Comparison of ENCODE assay signal across 20 cellular contexts in genomic region chr2:88003074-88003755, GRCh38. TPM values are rescaled to one million over a fixed set of nuclear protein-coding genes. Genes with fewer than 3 reads are reported as not detected.
DNase-seq lines count a peak whose midpoint lies in the region; ATAC-seq and TF ChIP-seq lines count a peak whose summit lies in the region.
"Had no signal": no experiment of that assay in that cellular context is flagged by ENCODE, and none has a peak within 500 bp of the region (broad histone marks: within the 10 kb centered on the region; RNA-seq: fewer than 3 reads in every experiment).

No MANE protein-coding gene starts in this region.

- H3K4ac ChIP-seq in mesendoderm (ENCODE audit: low read depth, low read length): no peak overlapping the region

- H3K9ac ChIP-seq in endodermal cell (ENCODE audit: extremely low read depth, low read length, poor library complexity, severe bottlenecking) (no peak overlapping the region), mesendoderm (ENCODE audit: low read length) (peak overlapping the region; percentile 69)

- no peaks in the 10 kb centered on the region for H3K79me2 ChIP-seq in mesendoderm (ENCODE audit: control insufficient read depth, insufficient read depth, low read length)

- POLR2A ChIA-PET in activated CD8-positive, alpha-beta T cell treated with anti-CD3 and anti-CD28 coated beads for 36 hours (lab: Charles Lee): no interaction called here

- H2BK15ac ChIP-seq in mesendoderm (replicated peaks; ENCODE audit: low read depth): no peak overlapping the region

- H3K27me3 Mint-ChIP-seq in endodermal cell (ENCODE audit: insufficient read depth): no peaks in the 10 kb centered on the region
- H3K27me3 Mint-ChIP-seq in stimulated activated memory B cell treated with anti-CD40 and anti-IgM and Interleukin-4, amounts not matched to agents 10 μg/mL and 1 μg/mL and 100 μg/mL, for 72 hours: no peaks in the 10 kb centered on the region
- peaks cover 2% of the 10 kb centered on the region for H3K27me3 Mint-ChIP-seq in activated CD8-positive, alpha-beta T cell treated with anti-CD3 and anti-CD28 coated beads for 36 hours
- H3K27me3 Mint-ChIP-seq: activated T-helper 17 cell treated with anti-CD3 and anti-CD28 coated beads, Interleukin-2, amount 50 U/mL, for 72 hours had no signal

- no peaks in the 10 kb centered on the region for H3K79me1 ChIP-seq in mesendoderm (ENCODE audit: low read length)

- CTCF ChIA-PET in activated CD8-positive, alpha-beta T cell treated with anti-CD3 and anti-CD28 coated beads for 36 hours (lab: Charles Lee): interaction anchor here (0.7 to 1.6 kb wide), 5 partner anchors 9 to 57 kb away, joined by 3 to 10 read pairs (median 5); partner anchors contain the start of gene RNU2-63P

- peak; percentile 12 for TF ChIP-seq CTCF in endodermal cell (conservative IDR thresholded peaks at IDR 0.05)
- no peak for TF ChIP-seq CTCF in activated CD8-positive, alpha-beta T cell treated with anti-CD3 and anti-CD28 coated beads for 36 hours (IDR thresholded peaks at IDR 0.05)

- peak overlapping the region; percentile 89 for H3K56ac ChIP-seq in mesendoderm (ENCODE audit: low read length)

- no peak overlapping the region for H3K4me3 ChIP-seq in endodermal cell (ENCODE audit: low read length)
- no peak overlapping the region for H3K4me3 ChIP-seq in mesendoderm (ENCODE audit: low read length)
- H3K4me3 ChIP-seq: gastrocnemius medialis, MG63 had no signal

- no peak overlapping the region for H3K23ac ChIP-seq in mesendoderm (ENCODE audit: low read length)

- H3K18ac ChIP-seq in mesendoderm (ENCODE audit: low read length): peak overlapping the region; percentile 86

- H3K27me3 ChIP-seq in endodermal cell (ENCODE audit: control insufficient read depth, insufficient read depth, low read length, poor library complexity, severe bottlenecking) (no peaks in the 10 kb centered on the region), mesendoderm (ENCODE audit: insufficient read depth, low read length, poor library complexity) (no peaks in the 10 kb centered on the region)
- H3K27me3 ChIP-seq: gastrocnemius medialis, MG63 had no signal

- no peak overlapping the region for H2BK5ac ChIP-seq in mesendoderm (ENCODE audit: low read length)

- intact Hi-C loops in activated CD8-positive, alpha-beta T cell treated with anti-CD3 and anti-CD28 coated beads for 36 hours (cut with micrococcal nuclease): no loop called here

- H3K4me1 ChIP-seq in endodermal cell (ENCODE audit: control insufficient read depth, insufficient read depth, low read length) (no peaks in the 10 kb centered on the region), mesendoderm (ENCODE audit: control insufficient read depth, low read depth, low read length) (no peaks in the 10 kb centered on the region)
- H3K4me1 ChIP-seq: gastrocnemius medialis had no signal

- H2AK5ac ChIP-seq in mesendoderm (ENCODE audit: low read length): no peak overlapping the region

- H4K8ac ChIP-seq in mesendoderm (ENCODE audit: low read depth, low read length): peak overlapping the region; percentile 84

- H3K36me3 Mint-ChIP-seq in endodermal cell (ENCODE audit: low read depth): no peaks in the 10 kb centered on the region
- no peaks in the 10 kb centered on the region for H3K36me3 Mint-ChIP-seq in stimulated activated memory B cell treated with anti-CD40 and anti-IgM and Interleukin-4, amounts not matched to agents 10 μg/mL and 1 μg/mL and 100 μg/mL, for 72 hours
- H3K36me3 Mint-ChIP-seq in activated CD8-positive, alpha-beta T cell treated with anti-CD3 and anti-CD28 coated beads for 36 hours (ENCODE audit: low read depth): no peaks in the 10 kb centered on the region
- H3K36me3 Mint-ChIP-seq: CD8-positive, alpha-beta memory T cell had no signal

- H3K4me3 Mint-ChIP-seq in endodermal cell: peak overlapping the region; percentile 25
- no peak overlapping the region for H3K4me3 Mint-ChIP-seq in stimulated activated memory B cell treated with anti-CD40 and anti-IgM and Interleukin-4, amounts not matched to agents 10 μg/mL and 1 μg/mL and 100 μg/mL, for 72 hours
- no peak overlapping the region for H3K4me3 Mint-ChIP-seq in activated CD8-positive, alpha-beta T cell treated with anti-CD3 and anti-CD28 coated beads for 36 hours
- H3K4me3 Mint-ChIP-seq: activated CD4-positive, alpha-beta memory T cell treated with anti-CD3 and anti-CD28 coated beads, Interleukin-2, amount 10 ng/mL, durations not matched to agents 7 days and 5 days; activated T-helper 17 cell treated with anti-CD3 and anti-CD28 coated beads, Interleukin-2, amount 50 U/mL, for 72 hours; CD8-positive, alpha-beta memory T cell had no signal

- H2BK120ac ChIP-seq in mesendoderm (ENCODE audit: low read depth, low read length): no peak overlapping the region

- H3K9me3 Mint-ChIP-seq in endodermal cell: no peaks in the 10 kb centered on the region
- no peaks in the 10 kb centered on the region for H3K9me3 Mint-ChIP-seq in stimulated activated memory B cell treated with anti-CD40 and anti-IgM and Interleukin-4, amounts not matched to agents 10 μg/mL and 1 μg/mL and 100 μg/mL, for 72 hours
- no peaks in the 10 kb centered on the region for H3K9me3 Mint-ChIP-seq in activated CD8-positive, alpha-beta T cell treated with anti-CD3 and anti-CD28 coated beads for 36 hours
- H3K9me3 Mint-ChIP-seq: activated CD4-positive, alpha-beta memory T cell treated with anti-CD3 and anti-CD28 coated beads, Interleukin-2, amount 10 ng/mL, durations not matched to agents 7 days and 5 days; activated T-helper 17 cell treated with anti-CD3 and anti-CD28 coated beads, Interleukin-2, amount 50 U/mL, for 72 hours; CD8-positive, alpha-beta memory T cell had no signal

- peaks cover 18% of the 10 kb centered on the region for H3K4me1 Mint-ChIP-seq in endodermal cell
- H3K4me1 Mint-ChIP-seq in stimulated activated memory B cell treated with anti-CD40 and anti-IgM and Interleukin-4, amounts not matched to agents 10 μg/mL and 1 μg/mL and 100 μg/mL, for 72 hours: peaks cover 21% of the 10 kb centered on the region
- peaks cover 7% of the 10 kb centered on the region for H3K4me1 Mint-ChIP-seq in activated CD8-positive, alpha-beta T cell treated with anti-CD3 and anti-CD28 coated beads for 36 hours (ENCODE audit: low read depth)
- H3K4me1 Mint-ChIP-seq: activated T-helper 17 cell treated with anti-CD3 and anti-CD28 coated beads, Interleukin-2, amount 50 U/mL, for 72 hours had no signal

- DNase-seq in activated effector memory CD4-positive, alpha-beta T cell treated with anti-CD3 and anti-CD28 coated beads, Interleukin-2, amount 50 U/mL, for 16 hours: peak; percentile 41
- no peak for DNase-seq in activated effector memory CD4-positive, alpha-beta T cell treated with Interleukin-2 at 50 U/mL for 16 hours
- DNase-seq in endodermal cell (peak; percentile 83), mesendoderm (peak; percentile 73), A172 (ENCODE audit: low spot score) (no peak)
- no peak for DNase-seq in activated CD8-positive, alpha-beta T cell treated with anti-CD3 and anti-CD28 coated beads for 36 hours
- DNase-seq: activated CD4-positive, alpha-beta memory T cell treated with anti-CD3 and anti-CD28 coated beads, Interleukin-2, amount 10 ng/mL, durations not matched to agents 7 days and 5 days; CD8-positive, alpha-beta memory T cell; effector CD4-positive, alpha-beta T cell; gastrocnemius medialis; MG63; NCI-H2107; NK-92 treated with Interleukin-12 subunit alpha and Interleukin-12 subunit beta, amount 100 ng/mL, for 24 hours; SHP77 treated with DMSO at 0.1 percent for 48 hours; T1000 had no signal

- H3K27ac Mint-ChIP-seq in endodermal cell: peak overlapping the region; percentile 67
- peak overlapping the region; percentile 64 for H3K27ac Mint-ChIP-seq in stimulated activated memory B cell treated with anti-CD40 and anti-IgM and Interleukin-4, amounts not matched to agents 10 μg/mL and 1 μg/mL and 100 μg/mL, for 72 hours
- no peak overlapping the region for H3K27ac Mint-ChIP-seq in activated CD8-positive, alpha-beta T cell treated with anti-CD3 and anti-CD28 coated beads for 36 hours
- H3K27ac Mint-ChIP-seq: activated CD4-positive, alpha-beta memory T cell treated with anti-CD3 and anti-CD28 coated beads, Interleukin-2, amount 10 ng/mL, durations not matched to agents 7 days and 5 days; activated T-helper 17 cell treated with anti-CD3 and anti-CD28 coated beads, Interleukin-2, amount 50 U/mL, for 72 hours; CD8-positive, alpha-beta memory T cell had no signal

- H3K36me3 ChIP-seq in endodermal cell (ENCODE audit: control insufficient read depth, insufficient read depth, low read length) (no peaks in the 10 kb centered on the region), mesendoderm (ENCODE audit: control insufficient read depth, insufficient read depth, low read length) (no peaks in the 10 kb centered on the region)
- H3K36me3 ChIP-seq: gastrocnemius medialis, MG63 had no signal

- peak overlapping the region; percentile 13 for H3K4me2 ChIP-seq in mesendoderm (ENCODE audit: low read length)

- no peak for ATAC-seq in stimulated activated memory B cell treated with anti-CD40 and anti-IgM and Interleukin-4, amounts not matched to agents 10 μg/mL and 1 μg/mL and 100 μg/mL, for 72 hours
- no peak for ATAC-seq in activated CD4-positive, CD25-positive, alpha-beta regulatory T cell treated with anti-CD3 and anti-CD28 coated beads, Interleukin-2, amount 50 U/mL, for 24 hours
- ATAC-seq in activated CD8-positive, alpha-beta T cell treated with anti-CD3 and anti-CD28 coated beads for 36 hours: no peak
- ATAC-seq: gastrocnemius medialis, left lobe of liver had no signal

- H3K9me3 ChIP-seq in endodermal cell (ENCODE audit: control insufficient read depth, low read length): no peaks in the 10 kb centered on the region
- H3K9me3 ChIP-seq: gastrocnemius medialis, MG63 had no signal

- H3K27ac ChIP-seq in endodermal cell (ENCODE audit: low read depth, low read length): no peak overlapping the region
- H3K27ac ChIP-seq in mesendoderm (ENCODE audit: low read depth, low read length): no peak overlapping the region
- H3K27ac ChIP-seq: gastrocnemius medialis had no signal

- 62 to 68% methylated on average over 8 to 34 of the region's 34 CpGs for WGBS in endodermal cell (ENCODE audit: insufficient coverage in 1 of 2, insufficient read length in 1 of 2), 2 experiments
- WGBS in mesendoderm (ENCODE audit: extremely low coverage, insufficient coverage, low lambda C conversion rate): no CpG with 5 or more reads among the region's 34 CpGs

- no peak overlapping the region for H4K5ac ChIP-seq in mesendoderm (ENCODE audit: low read length)

RNA-seq across cellular contexts. Expression of gene RNU2-63P, which starts 13.1 kb away (rescaled TPM):
- total RNA-seq in endodermal cell: 10 to 100 TPM; 12.2 to 19.8 TPM
- polyA plus RNA-seq in endodermal cell (2013, experiment 1 of 2): 28.1 TPM
- polyA plus RNA-seq in endodermal cell (2013, experiment 2 of 2): 24.8 TPM
- not detected for polyA plus RNA-seq in mesendoderm (2013, experiment 1 of 2)
- not detected for polyA plus RNA-seq in mesendoderm (2013, experiment 2 of 2)
- total RNA-seq in activated CD8-positive, alpha-beta T cell treated with anti-CD3 and anti-CD28 coated beads for 36 hours: 1 to 10 TPM; 6.0 to 7.6 TPM
- not detected in 2 replicates for total RNA-seq in A172 (2014; rRNA removed; shearing (Covaris generic))
- total RNA-seq: gastrocnemius medialis, subcutaneous adipose tissue had no signal
- polyA plus RNA-seq: CD8-positive, alpha-beta memory T cell had no signal

RNA-seq across cellular contexts. Expression of gene KRCC1, which starts 52.4 kb away (rescaled TPM):
- 10 to 100 TPM; 11.7 to 20.3 TPM for total RNA-seq in endodermal cell
- 17.4 TPM for polyA plus RNA-seq in endodermal cell (2013, experiment 1 of 2)
- polyA plus RNA-seq in endodermal cell (2013, experiment 2 of 2): 18.4 TPM
- 11.1 TPM for polyA plus RNA-seq in mesendoderm (2013, experiment 1 of 2)
- polyA plus RNA-seq in mesendoderm (2013, experiment 2 of 2): 11.1 TPM
- 10 to 100 TPM; 10.8 to 11.1 TPM for total RNA-seq in activated CD8-positive, alpha-beta T cell treated with anti-CD3 and anti-CD28 coated beads for 36 hours
- total RNA-seq in A172 (2014; rRNA removed; shearing (Covaris generic)): 41.7 and 63.6 TPM in 2 replicates

Comparison
In these comparisons a context has a peak if more than half of its experiments do, and no peak if none do; other contexts are left out.
1. DNase-seq: peak in activated effector memory CD4-positive, alpha-beta T cell treated with anti-CD3 and anti-CD28 coated beads, Interleukin-2, amount 50 U/mL, for 16 hours (single experiment), endodermal cell (single experiment) and mesendoderm (single experiment); none in activated effector memory CD4-positive, alpha-beta T cell treated with Interleukin-2 at 50 U/mL for 16 hours (single experiment), activated CD8-positive, alpha-beta T cell treated with anti-CD3 and anti-CD28 coated beads for 36 hours (single experiment) and A172 (single experiment).